In genomic region chr12:75011120-75011519, GRCh38 we compare ENCODE assay signal across 16 cellular contexts.
DNase-seq lines count a peak whose midpoint lies in the region; ATAC-seq, FAIRE-seq and TF ChIP-seq lines count a peak whose summit lies in the region.
"Had no signal": no experiment of that assay in that cellular context is flagged by ENCODE, and none has a peak within 500 bp of the region (broad histone marks: within the 10 kb centered on the region; RNA-seq: fewer than 3 reads in every experiment).

No MANE protein-coding gene starts in this region.

- H3K4me3 ChIP-seq in GM12878, result no peak overlapping the region
- peak overlapping the region; percentile 27 for H3K4me3 ChIP-seq in parathyroid adenoma (ENCODE audit: low read depth, low read length)
- H3K4me3 ChIP-seq in HepG2 (replicated peaks in 1 of 3; ENCODE audit: insufficient read depth in 1 of 3, low read depth in 2 of 3, low read length in 3 of 3), result no peak overlapping the region
- H3K4me3 ChIP-seq: upper lobe of left lung had no signal

- SMC1A ChIA-PET in GM12878 (lab: Charles Lee; ENCODE audit: uncharacterized antibody, unreplicated experiment), result interaction anchor here (0.7 to 1.8 kb wide), 8 partner anchors 8 to 121 kb away, joined by 3 to 5 read pairs (median 4); no protein-coding TSS in a partner anchor

- intact Hi-C loops in activated CD4-positive, alpha-beta memory T cell treated with anti-CD3 and anti-CD28 coated beads for 36 hours (cut with micrococcal nuclease), result no loop called here
- intact Hi-C loops in GM12878 (cut with micrococcal nuclease; ENCODE audit: unreplicated experiment), result no loop called here
- intact Hi-C loops in HepG2 (cut with micrococcal nuclease; ENCODE audit: unreplicated experiment), result no loop called here
- intact Hi-C loops in activated T-helper 2 cell treated with anti-CD3 and anti-CD28 coated beads, Interferon-gamma antibody, Interleukin-2, Interleukin-4, amounts not matched to agents 10 μg/mL and 5 μg/mL and 100 μg/mL, durations not matched to agents 14 hours and 24 hours and 36 hours (cut with micrococcal nuclease), result no loop called here

- in situ Hi-C loops in GM12878 (cut with MboI), result no loop called here
- in situ Hi-C loops in HepG2 (cut with HindIII; ENCODE audit: extremely low pct_ligation_motif_present, low pct_unique_long_range_greater_than_20kb), result no loop called here

- RAD21 ChIA-PET in GM12878 (lab: Charles Lee; ENCODE audit: unreplicated experiment), result interaction anchor here (1.6 to 2.2 kb wide), 2 partner anchors 11 to 16 kb away, joined by 5 to 7 read pairs; no protein-coding TSS in a partner anchor

- no peaks in the 10 kb centered on the region for H3K27me3 Mint-ChIP-seq in activated CD4-positive, alpha-beta memory T cell treated with anti-CD3 and anti-CD28 coated beads for 36 hours
- H3K27me3 Mint-ChIP-seq in activated CD4-positive, alpha-beta memory T cell treated with anti-CD3 and anti-CD28 coated beads, Interleukin-2, amount 10 ng/mL, durations not matched to agents 7 days and 5 days, result no peaks in the 10 kb centered on the region
- H3K27me3 Mint-ChIP-seq in activated T-helper 2 cell treated with anti-CD3 and anti-CD28 coated beads, Interferon-gamma antibody, Interleukin-2, Interleukin-4, amounts not matched to agents 10 μg/mL and 5 μg/mL and 100 μg/mL, durations not matched to agents 14 hours and 24 hours and 36 hours (ENCODE audit: low read depth), result no peaks in the 10 kb centered on the region

- H3K79me2 ChIP-seq in GM12878 (ENCODE audit: control insufficient read depth, insufficient read depth, low read length) (no peaks in the 10 kb centered on the region), parathyroid adenoma (no peaks in the 10 kb centered on the region), HepG2 (ENCODE audit: insufficient read depth, low read length) (no peaks in the 10 kb centered on the region)

- H3K4me2 ChIP-seq in GM12878 (ENCODE audit: control insufficient read depth, insufficient read depth) (no peak overlapping the region), parathyroid adenoma (ENCODE audit: low read length) (peak overlapping the region; percentile 52), HepG2 (ENCODE audit: low read depth, low read length) (no peak overlapping the region)

- FAIRE-seq in HTR-8/SVneo (lab: Jason Lieb, UNC), result no peak
- no peak for FAIRE-seq in GM12878 (lab: Jason Lieb, UNC)
- no peak for FAIRE-seq in HepG2 (lab: Jason Lieb, UNC)
- FAIRE-seq: endometrium, GM12891, H1 had no signal

- no peak for TF ChIP-seq POLR2A in GM12878 (IDR thresholded peaks at IDR 0.05; ENCODE audit: low read depth, low read length)
- no peak for TF ChIP-seq POLR2A in HepG2 (IDR thresholded peaks at IDR 0.05; ENCODE audit: insufficient read depth in 1 of 2, low read depth in 2 of 2, low read length in 2 of 2)

- H4K20me1 ChIP-seq in GM12878 (ENCODE audit: control insufficient read depth, insufficient read depth) (no peaks in the 10 kb centered on the region), HepG2 (ENCODE audit: insufficient read depth, low read length) (no peaks in the 10 kb centered on the region)

- H3K9me3 Mint-ChIP-seq in activated CD4-positive, alpha-beta memory T cell treated with anti-CD3 and anti-CD28 coated beads for 36 hours, result peaks cover 10% of the 10 kb centered on the region
- peaks cover 2% of the 10 kb centered on the region for H3K9me3 Mint-ChIP-seq in activated CD4-positive, alpha-beta memory T cell treated with anti-CD3 and anti-CD28 coated beads, Interleukin-2, amount 10 ng/mL, durations not matched to agents 7 days and 5 days
- peaks cover 10% of the 10 kb centered on the region for H3K9me3 Mint-ChIP-seq in activated T-helper 2 cell treated with anti-CD3 and anti-CD28 coated beads, Interferon-gamma antibody, Interleukin-2, Interleukin-4, amounts not matched to agents 10 μg/mL and 5 μg/mL and 100 μg/mL, durations not matched to agents 14 hours and 24 hours and 36 hours
- H3K9me3 Mint-ChIP-seq: T-helper 2 cell treated with Interferon-gamma antibody and Interleukin-4, amounts not matched to agents 5 μg/mL and 100 μg/mL, for 36 hours had no signal

- TF ChIP-seq RAD21 in GM12878 (IDR thresholded peaks at IDR 0.05; ENCODE audit: insufficient read depth, low read depth, low read length), result no peak
- no peak for TF ChIP-seq RAD21 in HepG2 (CRISPR knock-in tag; IDR thresholded peaks at IDR 0.05)

- H3K36me3 Mint-ChIP-seq in activated CD4-positive, alpha-beta memory T cell treated with anti-CD3 and anti-CD28 coated beads for 36 hours, result no peaks in the 10 kb centered on the region
- no peaks in the 10 kb centered on the region for H3K36me3 Mint-ChIP-seq in activated CD4-positive, alpha-beta memory T cell treated with anti-CD3 and anti-CD28 coated beads, Interleukin-2, amount 10 ng/mL, durations not matched to agents 7 days and 5 days (ENCODE audit: low read depth)
- H3K36me3 Mint-ChIP-seq in activated T-helper 2 cell treated with anti-CD3 and anti-CD28 coated beads, Interferon-gamma antibody, Interleukin-2, Interleukin-4, amounts not matched to agents 10 μg/mL and 5 μg/mL and 100 μg/mL, durations not matched to agents 14 hours and 24 hours and 36 hours (ENCODE audit: low read depth), result no peaks in the 10 kb centered on the region

- DNase-seq in activated CD4-positive, alpha-beta memory T cell treated with anti-CD3 and anti-CD28 coated beads for 36 hours, result peak; percentile 15
- no peak for DNase-seq in activated CD4-positive, alpha-beta memory T cell treated with anti-CD3 and anti-CD28 coated beads, Interleukin-2, amount 10 ng/mL, durations not matched to agents 7 days and 5 days
- DNase-seq in HTR-8/SVneo (ENCODE audit: insufficient read length, low spot score) (peak; percentile 6), GM12878 (ENCODE audit: low read depth, low spot score) (no peak), HepG2 (ENCODE audit: low spot score) (no peak)
- no peak for DNase-seq in activated T-helper 2 cell treated with anti-CD3 and anti-CD28 coated beads, Interferon-gamma antibody, Interleukin-2, Interleukin-4, amounts not matched to agents 10 μg/mL and 5 μg/mL and 100 μg/mL, durations not matched to agents 14 hours and 24 hours and 36 hours (ENCODE audit: low spot score)
- DNase-seq: CD4-positive, alpha-beta T cell; nucleus accumbens; SHP77 treated with DMSO at 0.1 percent for 48 hours; upper lobe of left lung had no signal

- H3K9ac ChIP-seq in GM12878 (ENCODE audit: control insufficient read depth, insufficient read depth, low read length), result no peak overlapping the region
- no peak overlapping the region for H3K9ac ChIP-seq in parathyroid adenoma
- H3K9ac ChIP-seq in HepG2 (ENCODE audit: insufficient read depth, low read depth, low read length), result no peak overlapping the region

- H2AFZ ChIP-seq in GM12878 (ENCODE audit: control insufficient read depth, low read depth, low read length) (no peak overlapping the region), parathyroid adenoma (no peak overlapping the region), HepG2 (ENCODE audit: low read length) (no peak overlapping the region)

- H3K9me3 ChIP-seq in GM12878 (replicated peaks; ENCODE audit: control insufficient read depth, insufficient read depth, low read length) (no peaks in the 10 kb centered on the region), parathyroid adenoma (ENCODE audit: control insufficient read depth, low read length) (no peaks in the 10 kb centered on the region), HepG2 (ENCODE audit: low read length) (peaks cover 14% of the 10 kb centered on the region)

- H3K4me3 Mint-ChIP-seq in activated CD4-positive, alpha-beta memory T cell treated with anti-CD3 and anti-CD28 coated beads for 36 hours, result no peak overlapping the region
- H3K4me3 Mint-ChIP-seq in activated CD4-positive, alpha-beta memory T cell treated with anti-CD3 and anti-CD28 coated beads, Interleukin-2, amount 10 ng/mL, durations not matched to agents 7 days and 5 days, result no peak overlapping the region
- no peak overlapping the region for H3K4me3 Mint-ChIP-seq in activated T-helper 2 cell treated with anti-CD3 and anti-CD28 coated beads, Interferon-gamma antibody, Interleukin-2, Interleukin-4, amounts not matched to agents 10 μg/mL and 5 μg/mL and 100 μg/mL, durations not matched to agents 14 hours and 24 hours and 36 hours (ENCODE audit: low read depth)
- H3K4me3 Mint-ChIP-seq: CD4-positive, alpha-beta T cell; T-helper 2 cell treated with Interferon-gamma antibody and Interleukin-4, amounts not matched to agents 5 μg/mL and 100 μg/mL, for 36 hours had no signal

- no TSS peak for BruUV-seq in GM12878 (replicated peaks; lab: Mats Ljungman, UMichigan)
- no TSS peak for BruUV-seq in HepG2 (replicated peaks; lab: Mats Ljungman, UMichigan)

- H3K27ac ChIP-seq in GM12878 (ENCODE audit: control insufficient read depth, insufficient read depth), result no peak overlapping the region
- no peak overlapping the region for H3K27ac ChIP-seq in parathyroid adenoma
- no peak overlapping the region for H3K27ac ChIP-seq in HepG2 (ENCODE audit: extremely low read length, insufficient read depth, low read length)
- H3K27ac ChIP-seq: upper lobe of left lung had no signal

- H3K36me3 ChIP-seq in GM12878 (ENCODE audit: control insufficient read depth in 2 of 2, insufficient read depth in 2 of 2, low read length in 1 of 2) (no peaks in the 10 kb centered on the region), parathyroid adenoma (ENCODE audit: control insufficient read depth, insufficient read depth, low read length) (no peaks in the 10 kb centered on the region), HepG2 (replicated peaks in 1 of 2; ENCODE audit: control insufficient read depth in 1 of 2, insufficient read depth in 2 of 2, low read length in 2 of 2) (no peaks in the 10 kb centered on the region)
- H3K36me3 ChIP-seq: upper lobe of left lung had no signal

- H3K27ac Mint-ChIP-seq in activated CD4-positive, alpha-beta memory T cell treated with anti-CD3 and anti-CD28 coated beads for 36 hours, result no peak overlapping the region
- H3K27ac Mint-ChIP-seq in activated CD4-positive, alpha-beta memory T cell treated with anti-CD3 and anti-CD28 coated beads, Interleukin-2, amount 10 ng/mL, durations not matched to agents 7 days and 5 days, result no peak overlapping the region
- no peak overlapping the region for H3K27ac Mint-ChIP-seq in activated T-helper 2 cell treated with anti-CD3 and anti-CD28 coated beads, Interferon-gamma antibody, Interleukin-2, Interleukin-4, amounts not matched to agents 10 μg/mL and 5 μg/mL and 100 μg/mL, durations not matched to agents 14 hours and 24 hours and 36 hours
- H3K27ac Mint-ChIP-seq: CD4-positive, alpha-beta T cell; T-helper 2 cell treated with Interferon-gamma antibody and Interleukin-4, amounts not matched to agents 5 μg/mL and 100 μg/mL, for 36 hours had no signal

- H3K27me3 ChIP-seq in GM12878 (replicated peaks in 1 of 2; ENCODE audit: control insufficient read depth in 2 of 2, insufficient read depth in 2 of 2, low read length in 1 of 2) (no peaks in the 10 kb centered on the region), parathyroid adenoma (ENCODE audit: control insufficient read depth, insufficient read depth, low read length) (no peaks in the 10 kb centered on the region), HepG2 (ENCODE audit: control insufficient read depth in 1 of 2, insufficient read depth in 2 of 2, low read length in 2 of 2) (no peaks in the 10 kb centered on the region)
- H3K27me3 ChIP-seq: upper lobe of left lung had no signal

- 11% methylated on average over 4 of the region's 4 CpGs for WGBS in GM12878 (ENCODE audit: insufficient coverage, insufficient replicate concordance, low lambda C conversion rate, missing lambda C conversion rate)
- 4% methylated on average over 4 of the region's 4 CpGs for WGBS in HepG2 (ENCODE audit: low lambda C conversion rate)

- H3K4me1 Mint-ChIP-seq in activated CD4-positive, alpha-beta memory T cell treated with anti-CD3 and anti-CD28 coated beads for 36 hours (ENCODE audit: low read depth), result no peaks in the 10 kb centered on the region
- no peaks in the 10 kb centered on the region for H3K4me1 Mint-ChIP-seq in activated CD4-positive, alpha-beta memory T cell treated with anti-CD3 and anti-CD28 coated beads, Interleukin-2, amount 10 ng/mL, durations not matched to agents 7 days and 5 days
- H3K4me1 Mint-ChIP-seq in activated T-helper 2 cell treated with anti-CD3 and anti-CD28 coated beads, Interferon-gamma antibody, Interleukin-2, Interleukin-4, amounts not matched to agents 10 μg/mL and 5 μg/mL and 100 μg/mL, durations not matched to agents 14 hours and 24 hours and 36 hours (ENCODE audit: low read depth), result no peaks in the 10 kb centered on the region

- POLR2A ChIA-PET in activated CD4-positive, alpha-beta memory T cell treated with anti-CD3 and anti-CD28 coated beads for 36 hours (lab: Charles Lee), result no interaction called here
- POLR2A ChIA-PET in activated CD4-positive, alpha-beta memory T cell treated with anti-CD3 and anti-CD28 coated beads, Interleukin-2, amount 10 ng/mL, durations not matched to agents 7 days and 5 days (lab: Charles Lee), result no interaction called here
- POLR2A ChIA-PET in GM12878 (lab: Charles Lee) (interaction anchor here (0.6 kb wide), 1 partner anchor 25 kb away, joined by 4 read pairs; no protein-coding TSS in a partner anchor), HepG2 (lab: Yijun Ruan, JAX) (no interaction called here)

- H3K4me1 ChIP-seq in GM12878 (ENCODE audit: control insufficient read depth, insufficient read depth, low read length), result no peaks in the 10 kb centered on the region
- H3K4me1 ChIP-seq in parathyroid adenoma, result no peaks in the 10 kb centered on the region
- H3K4me1 ChIP-seq in HepG2 (ENCODE audit: insufficient read depth, low read length), result no peaks in the 10 kb centered on the region
- H3K4me1 ChIP-seq: upper lobe of left lung had no signal

- TF ChIP-seq EP300 in GM12878 (IDR thresholded peaks at IDR 0.05; ENCODE audit: borderline replicate concordance in 1 of 2, control insufficient read depth in 1 of 2, low read depth in 2 of 2, low read length in 2 of 2), result no peak
- TF ChIP-seq EP300 in HepG2 (IDR thresholded peaks at IDR 0.05; ENCODE audit: low read depth in 2 of 2, low read length in 2 of 2), result no peak
- TF ChIP-seq EP300 in HepG2 (CRISPR knock-in tag; IDR thresholded peaks at IDR 0.05; ENCODE audit: borderline replicate concordance), result no peak

- TF ChIP-seq CTCF in GM12878 (IDR thresholded peaks at IDR 0.05 in 2 of 3, conservative IDR thresholded peaks at IDR 0.05 in 1 of 3; ENCODE audit: control insufficient read depth in 2 of 3, extremely low read depth in 1 of 3, insufficient read depth in 1 of 3, low read depth in 3 of 3, low read length in 3 of 3) (no peak), parathyroid adenoma (IDR thresholded peaks at IDR 0.05) (no peak), HepG2 (CRISPR knock-in tag; IDR thresholded peaks at IDR 0.05) (no peak)

- ATAC-seq in GM12878 (peak; percentile 89), HepG2 (no peak), GM18519 (IDR thresholded peaks at IDR 0.05; ENCODE audit: low FRiP score, unreplicated experiment) (no peak)

- CTCF ChIA-PET in activated CD4-positive, alpha-beta memory T cell treated with anti-CD3 and anti-CD28 coated beads for 36 hours (lab: Charles Lee), result no interaction called here
- CTCF ChIA-PET in activated CD4-positive, alpha-beta memory T cell treated with anti-CD3 and anti-CD28 coated beads, Interleukin-2, amount 10 ng/mL, durations not matched to agents 7 days and 5 days (lab: Charles Lee), result no interaction called here
- CTCF ChIA-PET in GM12878 (lab: Yijun Ruan, JAX), result no interaction called here
- CTCF ChIA-PET in HepG2 (lab: Yijun Ruan, JAX; ENCODE audit: low intra/inter-chr PET ratio, low total read pairs), result no interaction called here

Comparison
In these comparisons a context has a peak if more than half of its experiments do, and no peak if none do; other contexts are left out.
1. DNase-seq: peak in activated CD4-positive, alpha-beta memory T cell treated with anti-CD3 and anti-CD28 coated beads for 36 hours (single experiment) and HTR-8/SVneo (single experiment); none in activated CD4-positive, alpha-beta memory T cell treated with anti-CD3 and anti-CD28 coated beads, Interleukin-2, amount 10 ng/mL, durations not matched to agents 7 days and 5 days (single experiment), GM12878 (single experiment), HepG2 (single experiment) and activated T-helper 2 cell treated with anti-CD3 and anti-CD28 coated beads, Interferon-gamma antibody, Interleukin-2, Interleukin-4, amounts not matched to agents 10 μg/mL and 5 μg/mL and 100 μg/mL, durations not matched to agents 14 hours and 24 hours and 36 hours (single experiment).